In the genomic region with DNA sequence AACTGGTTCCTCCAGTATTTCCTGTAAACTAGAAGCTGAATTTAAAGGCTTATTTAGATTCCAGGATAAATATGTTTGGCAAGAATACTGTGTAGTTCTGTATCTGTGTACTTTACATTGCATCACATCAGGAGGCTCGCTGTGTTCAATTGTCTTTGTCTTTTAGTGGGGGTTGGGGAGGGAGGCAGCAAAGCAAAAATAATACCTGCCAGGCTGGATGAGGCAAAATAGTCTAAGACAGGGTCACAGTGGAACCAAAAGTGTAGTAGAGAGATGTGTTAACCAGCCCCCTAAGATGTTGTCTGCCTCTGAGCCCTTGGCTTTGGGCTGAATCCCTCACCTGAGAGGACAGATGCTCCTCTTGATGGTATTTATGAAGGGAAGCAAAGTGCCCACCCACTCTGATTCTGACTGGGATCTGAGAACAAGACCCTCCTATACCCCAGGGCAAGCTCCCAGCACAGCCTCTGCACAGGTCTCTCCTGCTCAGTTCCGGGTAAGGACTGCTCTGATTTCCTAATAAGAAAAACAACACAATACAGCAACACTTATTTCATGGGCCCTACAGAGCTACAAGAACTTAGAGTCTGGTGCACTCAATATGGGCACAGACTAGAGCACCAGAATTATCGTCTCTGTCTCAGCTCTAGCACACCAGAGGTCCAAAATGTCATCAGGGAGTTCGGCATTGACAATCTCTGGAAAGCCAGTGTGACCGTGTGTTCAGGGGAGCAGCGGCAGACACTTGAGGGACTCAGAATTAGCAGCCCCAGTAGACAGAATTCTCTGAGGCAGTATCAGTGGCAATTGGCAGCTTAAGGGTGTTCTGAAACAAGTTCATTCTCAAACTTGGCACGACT, we compare ENCODE assay signal across 1 cellular context.
TF ChIP-seq lines count a peak whose summit lies in the region.

No MANE protein-coding gene starts in this region.

TF ChIP-seq in H1, 55 proteins besides CTCF, POLR2A, EP300 and RAD21:
- no peak for TF ChIP-seq KDM5A (IDR thresholded peaks at IDR 0.05; ENCODE audit: low read length)
- TF ChIP-seq CREB1 (IDR thresholded peaks at IDR 0.05) = no peak
- TF ChIP-seq GABPA (IDR thresholded peaks at IDR 0.05; ENCODE audit: borderline replicate concordance, insufficient read depth, low read length) = no peak
- TF ChIP-seq MAFK (IDR thresholded peaks at IDR 0.05; ENCODE audit: low read depth, low read length) = no peak
- TF ChIP-seq NRF1 (IDR thresholded peaks at IDR 0.05; ENCODE audit: low read depth, low read length) = no peak
- TF ChIP-seq POLR2AphosphoS5 (IDR thresholded peaks at IDR 0.05; ENCODE audit: low read depth, low read length) = no peak
- no peak for TF ChIP-seq SIRT6 (IDR thresholded peaks at IDR 0.05; ENCODE audit: low read length)
- no peak for TF ChIP-seq EGR1 (IDR thresholded peaks at IDR 0.05; ENCODE audit: borderline replicate concordance, low read depth, low read length)
- TF ChIP-seq CBX8 (IDR thresholded peaks at IDR 0.05; ENCODE audit: borderline replicate concordance, low read depth, low read length) = no peak
- TF ChIP-seq CEBPB (IDR thresholded peaks at IDR 0.05; ENCODE audit: low read depth, low read length) = no peak
- no peak for TF ChIP-seq SP2 (IDR thresholded peaks at IDR 0.05; ENCODE audit: low read length)
- no peak for TF ChIP-seq CTBP2 (IDR thresholded peaks at IDR 0.05; ENCODE audit: borderline replicate concordance, insufficient read depth, insufficient read length, low read length)
- TF ChIP-seq, protein P1, sequence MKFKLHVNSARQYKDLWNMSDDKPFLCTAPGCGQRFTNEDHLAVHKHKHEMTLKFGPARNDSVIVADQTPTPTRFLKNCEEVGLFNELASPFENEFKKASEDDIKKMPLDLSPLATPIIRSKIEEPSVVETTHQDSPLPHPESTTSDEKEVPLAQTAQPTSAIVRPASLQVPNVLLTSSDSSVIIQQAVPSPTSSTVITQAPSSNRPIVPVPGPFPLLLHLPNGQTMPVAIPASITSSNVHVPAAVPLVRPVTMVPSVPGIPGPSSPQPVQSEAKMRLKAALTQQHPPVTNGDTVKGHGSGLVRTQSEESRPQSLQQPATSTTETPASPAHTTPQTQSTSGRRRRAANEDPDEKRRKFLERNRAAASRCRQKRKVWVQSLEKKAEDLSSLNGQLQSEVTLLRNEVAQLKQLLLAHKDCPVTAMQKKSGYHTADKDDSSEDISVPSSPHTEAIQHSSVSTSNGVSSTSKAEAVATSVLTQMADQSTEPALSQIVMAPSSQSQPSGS (IDR thresholded peaks at IDR 0.05; ENCODE audit: low read length) = no peak
TF ChIP-seq in H1: peak in this region for 0.
